In genomic region chr6:89829591-89830384, GRCh38 we compare ENCODE assay signal across 1 cellular context.
TF ChIP-seq lines count a peak whose summit lies in the region.

Gene CASP8AP2 (plus strand): TSS chr6:89829880.

TF ChIP-seq in HepG2, 621 proteins besides CTCF, POLR2A, EP300 and RAD21 (continued from another document and continues in another):
- TF ChIP-seq ZNF747 (CRISPR knock-in tag; IDR thresholded peaks at IDR 0.05; ENCODE audit: borderline replicate concordance) (0 out of 2 replicates have a peak, but pooled peaks have one; percentile 32), BHLHE40 (IDR thresholded peaks at IDR 0.05; ENCODE audit: low read length) (no peak), ZNF567 (CRISPR knock-in tag; IDR thresholded peaks at IDR 0.05; ENCODE audit: borderline replicate concordance) (peak; percentile 53; the same call in 1 of the 2 replicates), MEF2D (CRISPR knock-in tag; IDR thresholded peaks at IDR 0.05) (0 out of 2 replicates have a peak, but pooled peaks have one; percentile 48), MAZ (IDR thresholded peaks at IDR 0.05; ENCODE audit: borderline replicate concordance, low read depth, low read length) (no peak), MAZ (CRISPR knock-in tag; IDR thresholded peaks at IDR 0.05; ENCODE audit: low read depth) (peak; percentile 69; the same call in 1 of the 2 replicates), ZNF564 (CRISPR knock-in tag; IDR thresholded peaks at IDR 0.05) (no peak), CBX5 (CRISPR knock-in tag; IDR thresholded peaks at IDR 0.05; ENCODE audit: borderline replicate concordance) (peak; percentile 21; the same call in 1 of the 2 replicates), EEA1 (CRISPR knock-in tag; IDR thresholded peaks at IDR 0.05; ENCODE audit: borderline replicate concordance) (peak; percentile 62; the same call in 1 of the 2 replicates), AFF4 (CRISPR knock-in tag; IDR thresholded peaks at IDR 0.05) (no peak), TFDP2 (CRISPR knock-in tag; IDR thresholded peaks at IDR 0.05) (peak; percentile 99), RXRA (CRISPR knock-in tag; IDR thresholded peaks at IDR 0.05) (no peak), CREM (IDR thresholded peaks at IDR 0.05) (peak; percentile 61), CREM (CRISPR knock-in tag; IDR thresholded peaks at IDR 0.05) (no peak), ZNF138 (CRISPR knock-in tag; IDR thresholded peaks at IDR 0.05; ENCODE audit: low read depth) (peak; percentile 62; the same call in 1 of the 2 replicates), GABPA (IDR thresholded peaks at IDR 0.05; ENCODE audit: low read depth, low read length) (peak; percentile 26; the same call in 1 of the 2 replicates), GABPA (CRISPR knock-in tag; IDR thresholded peaks at IDR 0.05; ENCODE audit: low read depth) (peak; percentile 82), ZNF800 (CRISPR knock-in tag; IDR thresholded peaks at IDR 0.05) (no peak), AHDC1 (CRISPR knock-in tag; IDR thresholded peaks at IDR 0.05; ENCODE audit: borderline replicate concordance) (no peak), MXD4 (CRISPR knock-in tag; IDR thresholded peaks at IDR 0.05) (no peak), ZNF782 (CRISPR knock-in tag; IDR thresholded peaks at IDR 0.05; ENCODE audit: borderline replicate concordance) (no peak), KDM5B (CRISPR knock-in tag; IDR thresholded peaks at IDR 0.05; ENCODE audit: borderline replicate concordance) (peak; percentile 67; the same call in 1 of the 2 replicates), ZNF724P (CRISPR knock-in tag; IDR thresholded peaks at IDR 0.05; ENCODE audit: borderline replicate concordance) (peak; percentile 19; the same call in 1 of the 2 replicates), TMF1 (CRISPR knock-in tag; IDR thresholded peaks at IDR 0.05; ENCODE audit: low read depth) (no peak), E2F2 (CRISPR knock-in tag; IDR thresholded peaks at IDR 0.05; ENCODE audit: borderline replicate concordance) (peak; percentile 56; the same call in 1 of the 2 replicates), POLR2G (IDR thresholded peaks at IDR 0.05; ENCODE audit: low read depth, low read length) (peak; percentile 85), MTF2 (CRISPR knock-in tag; IDR thresholded peaks at IDR 0.05; ENCODE audit: borderline replicate concordance) (no peak), DR1 (CRISPR knock-in tag; IDR thresholded peaks at IDR 0.05) (peak; percentile 81), ETV6 (CRISPR knock-in tag; conservative IDR thresholded peaks at IDR 0.05) (0 out of 2 replicates have a peak, but pooled peaks have one; percentile 66), ETV5 (CRISPR knock-in tag; IDR thresholded peaks at IDR 0.05; ENCODE audit: borderline replicate concordance) (0 out of 2 replicates have a peak, but pooled peaks have one; percentile 6)
- TF ChIP-seq, protein P1, sequence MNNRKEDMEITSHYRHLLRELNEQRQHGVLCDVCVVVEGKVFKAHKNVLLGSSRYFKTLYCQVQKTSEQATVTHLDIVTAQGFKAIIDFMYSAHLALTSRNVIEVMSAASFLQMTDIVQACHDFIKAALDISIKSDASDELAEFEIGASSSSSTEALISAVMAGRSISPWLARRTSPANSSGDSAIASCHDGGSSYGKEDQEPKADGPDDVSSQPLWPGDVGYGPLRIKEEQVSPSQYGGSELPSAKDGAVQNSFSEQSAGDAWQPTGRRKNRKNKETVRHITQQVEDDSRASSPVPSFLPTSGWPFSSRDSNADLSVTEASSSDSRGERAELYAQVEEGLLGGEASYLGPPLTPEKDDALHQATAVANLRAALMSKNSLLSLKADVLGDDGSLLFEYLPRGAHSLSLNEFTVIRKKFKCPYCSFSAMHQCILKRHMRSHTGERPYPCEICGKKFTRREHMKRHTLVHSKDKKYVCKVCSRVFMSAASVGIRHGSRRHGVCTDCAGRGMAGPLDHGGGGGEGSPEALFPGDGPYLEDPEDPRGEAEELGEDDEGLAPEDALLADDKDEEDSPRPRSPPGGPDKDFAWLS (CRISPR knock-in tag; IDR thresholded peaks at IDR 0.05; ENCODE audit: borderline replicate concordance): no peak
- TF ChIP-seq, protein P2, sequence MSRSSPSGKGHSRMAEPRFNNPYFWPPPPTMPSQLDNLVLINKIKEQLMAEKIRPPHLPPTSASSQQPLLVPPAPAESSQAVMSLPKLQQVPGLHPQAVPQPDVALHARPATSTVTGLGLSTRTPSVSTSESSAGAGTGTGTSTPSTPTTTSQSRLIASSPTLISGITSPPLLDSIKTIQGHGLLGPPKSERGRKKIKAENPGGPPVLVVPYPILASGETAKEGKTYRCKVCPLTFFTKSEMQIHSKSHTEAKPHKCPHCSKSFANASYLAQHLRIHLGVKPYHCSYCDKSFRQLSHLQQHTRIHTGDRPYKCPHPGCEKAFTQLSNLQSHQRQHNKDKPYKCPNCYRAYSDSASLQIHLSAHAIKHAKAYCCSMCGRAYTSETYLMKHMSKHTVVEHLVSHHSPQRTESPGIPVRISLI (CRISPR knock-in tag; IDR thresholded peaks at IDR 0.05; ENCODE audit: borderline replicate concordance): peak; percentile 100
- TF ChIP-seq, protein P3, sequence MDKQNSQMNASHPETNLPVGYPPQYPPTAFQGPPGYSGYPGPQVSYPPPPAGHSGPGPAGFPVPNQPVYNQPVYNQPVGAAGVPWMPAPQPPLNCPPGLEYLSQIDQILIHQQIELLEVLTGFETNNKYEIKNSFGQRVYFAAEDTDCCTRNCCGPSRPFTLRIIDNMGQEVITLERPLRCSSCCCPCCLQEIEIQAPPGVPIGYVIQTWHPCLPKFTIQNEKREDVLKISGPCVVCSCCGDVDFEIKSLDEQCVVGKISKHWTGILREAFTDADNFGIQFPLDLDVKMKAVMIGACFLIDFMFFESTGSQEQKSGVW (CRISPR knock-in tag; IDR thresholded peaks at IDR 0.05; ENCODE audit: borderline replicate concordance): no peak
- TF ChIP-seq, protein P4, sequence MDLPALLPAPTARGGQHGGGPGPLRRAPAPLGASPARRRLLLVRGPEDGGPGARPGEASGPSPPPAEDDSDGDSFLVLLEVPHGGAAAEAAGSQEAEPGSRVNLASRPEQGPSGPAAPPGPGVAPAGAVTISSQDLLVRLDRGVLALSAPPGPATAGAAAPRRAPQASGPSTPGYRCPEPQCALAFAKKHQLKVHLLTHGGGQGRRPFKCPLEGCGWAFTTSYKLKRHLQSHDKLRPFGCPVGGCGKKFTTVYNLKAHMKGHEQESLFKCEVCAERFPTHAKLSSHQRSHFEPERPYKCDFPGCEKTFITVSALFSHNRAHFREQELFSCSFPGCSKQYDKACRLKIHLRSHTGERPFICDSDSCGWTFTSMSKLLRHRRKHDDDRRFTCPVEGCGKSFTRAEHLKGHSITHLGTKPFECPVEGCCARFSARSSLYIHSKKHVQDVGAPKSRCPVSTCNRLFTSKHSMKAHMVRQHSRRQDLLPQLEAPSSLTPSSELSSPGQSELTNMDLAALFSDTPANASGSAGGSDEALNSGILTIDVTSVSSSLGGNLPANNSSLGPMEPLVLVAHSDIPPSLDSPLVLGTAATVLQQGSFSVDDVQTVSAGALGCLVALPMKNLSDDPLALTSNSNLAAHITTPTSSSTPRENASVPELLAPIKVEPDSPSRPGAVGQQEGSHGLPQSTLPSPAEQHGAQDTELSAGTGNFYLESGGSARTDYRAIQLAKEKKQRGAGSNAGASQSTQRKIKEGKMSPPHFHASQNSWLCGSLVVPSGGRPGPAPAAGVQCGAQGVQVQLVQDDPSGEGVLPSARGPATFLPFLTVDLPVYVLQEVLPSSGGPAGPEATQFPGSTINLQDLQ (CRISPR knock-in tag; IDR thresholded peaks at IDR 0.05): no peak
